8 cellular contexts compared by ENCODE assay signal in genomic region chr6:45663181-45664180, GRCh38.
DNase-seq lines count a peak whose midpoint lies in the region; ATAC-seq and TF ChIP-seq lines count a peak whose summit lies in the region.

No MANE protein-coding gene starts in this region.

- H3K27ac ChIP-seq in Panc1 (ENCODE audit: low read length) = no peak overlapping the region

- no peak for DNase-seq in Panc1 (ENCODE audit: low read depth, low spot score)
- DNase-seq in immature natural killer cell = peak in 2 of 3 donors; percentile 13 to 26
- peak; percentile 42 for DNase-seq in stimulated activated CD4-positive, alpha-beta T cell treated with anti-CD3 and anti-CD28 coated beads, Interleukin-1b, Interleukin-23, amount 100 ng/mL, for 48 hours
- no peak for DNase-seq in NCI-H1092 (lab: John Stamatoyannopoulos, UW)
- no peak for DNase-seq in GDM1 (lab: John Stamatoyannopoulos, UW)
- DNase-seq in AG08395 (ENCODE audit: low spot score) = no peak

- peaks cover 31% of the 10 kb centered on the region for H3K4me1 Mint-ChIP-seq in activated naive CD8-positive, alpha-beta T cell (ENCODE audit: low read depth)
- H3K4me1 Mint-ChIP-seq in immature natural killer cell = peaks cover 9 to 37% of the 10 kb centered on the region in 2 donors

- peak overlapping the region; percentile 46 for H3K27ac Mint-ChIP-seq in activated naive CD8-positive, alpha-beta T cell
- H3K27ac Mint-ChIP-seq in immature natural killer cell = no peak overlapping the region

- peak; percentile 33; the same call in 1 of the 2 replicates for ATAC-seq in Panc1
- no peak for ATAC-seq in GM21381 (IDR thresholded peaks at IDR 0.05; ENCODE audit: unreplicated experiment)

- CTCF ChIA-PET in Panc1 (lab: Charles Lee) = no interaction called here

- TF ChIP-seq CTCF in Panc1 (IDR thresholded peaks at IDR 0.05) = no peak

- H3K9me3 ChIP-seq in Panc1 (ENCODE audit: control insufficient read depth, insufficient read depth, low read depth, low read length) = no peaks in the 10 kb centered on the region

- peak overlapping the region; percentile 75 for H3K4me3 Mint-ChIP-seq in activated naive CD8-positive, alpha-beta T cell
- peak overlapping the region; percentile 25 to 67 (median 42) for H3K4me3 Mint-ChIP-seq in immature natural killer cell

- H3K4me1 ChIP-seq in Panc1 (ENCODE audit: control insufficient read depth, insufficient read depth, low read length) = peaks cover 2% of the 10 kb centered on the region; the same call in 1 of the 2 replicates

- H3K9me3 Mint-ChIP-seq in activated naive CD8-positive, alpha-beta T cell (ENCODE audit: low read depth) = no peaks in the 10 kb centered on the region
- peaks cover 0 to 2% (median 0%) of the 10 kb centered on the region in 6 donors for H3K9me3 Mint-ChIP-seq in immature natural killer cell

- peaks cover 3% of the 10 kb centered on the region for H3K36me3 Mint-ChIP-seq in activated naive CD8-positive, alpha-beta T cell
- peaks cover 0 to 6% (median 0%) of the 10 kb centered on the region in 3 donors for H3K36me3 Mint-ChIP-seq in immature natural killer cell

- no peaks in the 10 kb centered on the region for H3K36me3 ChIP-seq in Panc1 (ENCODE audit: control insufficient read depth, insufficient read depth, low read length)

- POLR2A ChIA-PET in Panc1 (lab: Charles Lee) = no interaction called here

- in situ Hi-C loops in Panc1 (cut with HindIII; ENCODE audit: low pct_unique_long_range_greater_than_20kb, low sequenced_read_pairs) = no loop called here

- BruUV-seq in Panc1 (replicated peaks; lab: Mats Ljungman, UMichigan) = no TSS peak

- H3K27me3 Mint-ChIP-seq in activated naive CD8-positive, alpha-beta T cell = peaks cover 5% of the 10 kb centered on the region
- peaks cover 0 to 13% (median 2%) of the 10 kb centered on the region in 3 donors for H3K27me3 Mint-ChIP-seq in immature natural killer cell (ENCODE audit: low read depth in 3 of 3)

- intact Hi-C loops in Panc1 (cut with micrococcal nuclease; ENCODE audit: unreplicated experiment) = no loop called here

- no peaks in the 10 kb centered on the region; the same call in 1 of the 2 replicates for H3K27me3 ChIP-seq in Panc1 (ENCODE audit: control insufficient read depth, insufficient read depth, low read length)

- peak overlapping the region in 1 of 2 experiments; percentile 6; a peak in 1 of 4 replicates for H3K4me3 ChIP-seq in Panc1 (ENCODE audit: low read depth in 2 of 2, low read length in 2 of 2)

Comparison
In these comparisons a context has a peak if more than half of its experiments do, and no peak if none do; other contexts are left out.
1. DNase-seq: peak in immature natural killer cell (2 of 3) and stimulated activated CD4-positive, alpha-beta T cell treated with anti-CD3 and anti-CD28 coated beads, Interleukin-1b, Interleukin-23, amount 100 ng/mL, for 48 hours (single experiment); none in Panc1 (single experiment), NCI-H1092 (single experiment), GDM1 (single experiment) and AG08395 (single experiment).